Comparison of ENCODE assay signal across 8 cellular contexts in genomic region chr5:74865799-74866652, GRCh38. TPM values are rescaled to one million over a fixed set of nuclear protein-coding genes. Genes with fewer than 3 reads are reported as not detected.
DNase-seq lines count a peak whose midpoint lies in the region; TF ChIP-seq lines count a peak whose summit lies in the region.

FAM169A (minus strand) TSS chr5:74866387; CDS start chr5:74841676, 24,711 bp downstream.

- H3K9me3 ChIP-seq in HUES48 (ENCODE audit: control insufficient read depth, insufficient read depth, low read length) (no peaks in the 10 kb centered on the region), mammary epithelial cell (replicated peaks; ENCODE audit: insufficient read depth, low read length) (no peaks in the 10 kb centered on the region)

- TF ChIP-seq CTCF in mammary epithelial cell (conservative IDR thresholded peaks at IDR 0.05 in 1 of 2, IDR thresholded peaks at IDR 0.05 in 1 of 2; ENCODE audit: extremely low read depth in 1 of 2, insufficient read depth in 1 of 2, low read depth in 1 of 2, low read length in 2 of 2) = no peak

- peak within 1 kb of the TSS; percentile 94 for H3K9ac ChIP-seq in HUES48 (ENCODE audit: low read depth, low read length)
- peak within 1 kb of the TSS; percentile 81 for H3K9ac ChIP-seq in mammary epithelial cell (ENCODE audit: insufficient read depth, low read length)

- BruUV-seq in mammary epithelial cell (replicated peaks; lab: Mats Ljungman, UMichigan) = no TSS peak

- WGBS in mammary epithelial cell (ENCODE audit: low coverage, missing lambda C conversion rate) = 3% methylated on average over 49 of the region's 127 CpGs

- H2AFZ ChIP-seq in mammary epithelial cell (ENCODE audit: low read depth, low read length) = peak within 1 kb of the TSS; percentile 95

- H3K36me3 ChIP-seq in HUES48 (ENCODE audit: control insufficient read depth, insufficient read depth, low read length) (no peaks in the 10 kb centered on the region), mammary epithelial cell (ENCODE audit: insufficient read depth, low read length) (no peaks in the 10 kb centered on the region)

- H3K4me1 ChIP-seq in HUES48 (ENCODE audit: control insufficient read depth, insufficient read depth, low read length) (peaks cover 59% of the 10 kb centered on the region), mammary epithelial cell (ENCODE audit: insufficient read depth, low read length) (peaks cover 36% of the 10 kb centered on the region)

- dilution Hi-C loops in mammary epithelial cell (cut with HindIII; ENCODE audit: low sequenced_read_pairs) = no loop called here

- H3K79me2 ChIP-seq in mammary epithelial cell (ENCODE audit: insufficient read depth, low read length) = peaks cover 47% of the 10 kb centered on the region

- intact Hi-C loops in mammary epithelial cell (cut with micrococcal nuclease) = loop anchor here (2.0 to 5.0 kb wide), 2 partner anchors 54 to 99 kb away; partner anchors contain the start of genes GFM2 and NSA2

- H3K4me2 ChIP-seq in mammary epithelial cell (ENCODE audit: insufficient read depth, low read depth, low read length) = peak within 1 kb of the TSS; percentile 80

- peak; percentile 9 for DNase-seq in NK-92 treated with Interleukin-12 subunit alpha and Interleukin-12 subunit beta, amount 100 ng/mL, for 24 hours (lab: John Stamatoyannopoulos, UW)
- DNase-seq in NK-92 (lab: John Stamatoyannopoulos, UW; ENCODE audit: unreplicated experiment) (no peak), UCSD-AML1 (lab: John Stamatoyannopoulos, UW; ENCODE audit: unreplicated experiment) (peak; percentile 33), mammary epithelial cell (peak; percentile 65), kidney glomerular epithelial cell (lab: John Stamatoyannopoulos, UW) (peak; percentile 11), DMS114 treated with DMSO at 0.1 percent for 48 hours (lab: John Stamatoyannopoulos, UW; ENCODE audit: unreplicated experiment) (no peak)
- peak; percentile 48 to 61 for DNase-seq in stimulated activated CD4-positive, alpha-beta T cell treated with anti-CD3 and anti-CD28 coated beads, Interleukin-2, amount 100 ng/mL, for 24 hours

- H3K27ac ChIP-seq in HUES48 (ENCODE audit: low read depth, low read length) (peak within 1 kb of the TSS; percentile 97), mammary epithelial cell (ENCODE audit: insufficient read depth, low read depth, low read length) (peak within 1 kb of the TSS; percentile 60)

- H3K27me3 ChIP-seq in HUES48 (ENCODE audit: control insufficient read depth, insufficient read depth, low read length) (no peaks in the 10 kb centered on the region), mammary epithelial cell (ENCODE audit: insufficient read depth, low read length) (no peaks in the 10 kb centered on the region)

- CTCF ChIA-PET in mammary epithelial cell (lab: Charles Lee; ENCODE audit: low non-redundant PET) = no interaction called here

- in situ Hi-C loops in mammary epithelial cell (cut with MboI; ENCODE audit: low sequenced_read_pairs in 2 of 2) = no loop called here

- peak within 1 kb of the TSS; percentile 95 for H3K4me3 ChIP-seq in HUES48 (ENCODE audit: low read depth, low read length)
- H3K4me3 ChIP-seq in mammary epithelial cell (replicated peaks in 1 of 3; ENCODE audit: insufficient read depth in 1 of 3, low read depth in 2 of 3, low read length in 3 of 3) = peak within 1 kb of the TSS; percentile 64 to 87 (median 77)

- no peaks in the 10 kb centered on the region for H4K20me1 ChIP-seq in mammary epithelial cell (ENCODE audit: insufficient read depth, low read length)

RNA-seq across cellular contexts. Expression of gene FAM169A, which starts in this region (rescaled TPM):
- total RNA-seq in mammary epithelial cell = 10 to 100 TPM; 24.5 to 25.5 TPM
- 7.0 TPM for polyA plus RNA-seq in mammary epithelial cell
- 7.2 TPM for polyA minus RNA-seq in mammary epithelial cell

Comparison
In these comparisons a context has a peak if more than half of its experiments do, and no peak if none do; other contexts are left out.
1. DNase-seq: peak in NK-92 treated with Interleukin-12 subunit alpha and Interleukin-12 subunit beta, amount 100 ng/mL, for 24 hours (single experiment), UCSD-AML1 (single experiment), mammary epithelial cell (single experiment), kidney glomerular epithelial cell (single experiment) and stimulated activated CD4-positive, alpha-beta T cell treated with anti-CD3 and anti-CD28 coated beads, Interleukin-2, amount 100 ng/mL, for 24 hours (2 of 2); none in NK-92 (single experiment) and DMS114 treated with DMSO at 0.1 percent for 48 hours (single experiment).